Comparison of ENCODE assay signal across 8 cellular contexts in the genomic region with DNA sequence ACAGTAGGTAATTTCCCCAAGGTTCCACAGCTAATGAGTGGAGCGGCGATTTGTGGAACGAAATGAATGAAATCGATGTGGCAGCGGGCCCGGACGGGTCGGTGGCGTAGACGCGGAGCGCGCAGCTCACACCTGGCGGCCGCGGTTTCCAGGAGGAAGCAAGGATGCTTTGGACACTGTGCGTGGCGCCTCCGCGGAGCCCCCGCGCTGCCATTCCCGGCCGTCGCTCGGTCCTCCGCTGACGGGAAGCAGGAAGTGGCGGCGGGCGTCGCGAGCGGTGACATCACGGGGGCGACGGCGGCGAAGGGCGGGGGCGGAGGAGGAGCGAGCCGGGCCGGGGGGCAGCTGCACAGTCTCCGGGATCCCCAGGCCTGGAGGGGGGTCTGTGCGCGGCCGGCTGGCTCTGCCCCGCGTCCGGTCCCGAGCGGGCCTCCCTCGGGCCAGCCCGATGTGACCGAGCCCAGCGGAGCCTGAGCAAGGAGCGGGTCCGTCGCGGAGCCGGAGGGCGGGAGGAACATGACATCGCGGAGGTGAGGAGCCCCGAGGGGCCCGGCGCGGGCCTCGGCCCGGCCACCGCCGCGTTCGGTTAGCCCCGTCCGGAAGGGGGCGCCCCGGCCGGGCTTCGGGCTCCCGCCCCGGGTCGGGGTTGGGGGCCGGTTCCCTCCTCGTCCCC. TPM values are rescaled to one million over a fixed set of nuclear protein-coding genes. Genes with fewer than 3 reads are reported as not detected.
DNase-seq lines count a peak whose midpoint lies in the region; ATAC-seq, FAIRE-seq and TF ChIP-seq lines count a peak whose summit lies in the region.

A gene (plus strand): TSS at position 352 of the 673 bp plus-strand sequence. CDS start 165 bp downstream, at position 517.

- POLR2A ChIA-PET in AG04449 (lab: Yijun Ruan, JAX) = no interaction called here

- CTCF ChIA-PET in AG04449 (lab: Yijun Ruan, JAX) = no interaction called here

- H3K9me3 Mint-ChIP-seq in central memory CD8-positive, alpha-beta T cell = no peaks in the 10 kb centered on the region

- H3K4me3 Mint-ChIP-seq in central memory CD8-positive, alpha-beta T cell = peak within 1 kb of the TSS; percentile 93

- intact Hi-C loops in kidney (cut with DNase I) = no loop called here

- DNase-seq in AG04449 (ENCODE audit: low read depth, low spot score) = no peak
- peak; percentile 73 for DNase-seq in NCI-H226
- DNase-seq in central memory CD8-positive, alpha-beta T cell (ENCODE audit: low spot score in 2 of 2) = peak; percentile 87 to 90
- peak; percentile 96 for DNase-seq in kidney
- DNase-seq in stimulated activated CD4-positive, alpha-beta T cell treated with anti-CD3 and anti-CD28 coated beads, Interleukin-15, amount 100 ng/mL, for 24 hours = peak; percentile 92

- H3K4me3 ChIP-seq in AG04449 (ENCODE audit: low read depth, low read length) = peak within 1 kb of the TSS; percentile 94
- H3K4me3 ChIP-seq in kidney (ENCODE audit: low read length in 2 of 2) = peak within 1 kb of the TSS; percentile 88 to 98

- TF ChIP-seq CTCF in AG04449 (IDR thresholded peaks at IDR 0.05; ENCODE audit: insufficient read depth, low read length, missing control alignments) = peak; percentile 25
- TF ChIP-seq CTCF in kidney (IDR thresholded peaks at IDR 0.05; ENCODE audit: borderline replicate concordance, extremely low read depth, insufficient read depth) = peak; percentile 16

- FAIRE-seq in kidney (lab: Jason Lieb, UNC) = no peak

- ATAC-seq in GM18858 (IDR thresholded peaks at IDR 0.05; ENCODE audit: unreplicated experiment) (peak; percentile 50), HG03066 (IDR thresholded peaks at IDR 0.05; ENCODE audit: low read depth, unreplicated experiment) (peak; percentile 51)
- peak; percentile 79 to 86 for ATAC-seq in activated CD4-positive, CD25-positive, alpha-beta regulatory T cell treated with anti-CD3 and anti-CD28 coated beads, Interleukin-2, amount 50 U/mL, for 24 hours
- peak; percentile 88 for ATAC-seq in central memory CD8-positive, alpha-beta T cell (replicated peaks; ENCODE audit: extremely low read depth, poor library complexity, severe bottlenecking)

- peaks cover 10% of the 10 kb centered on the region for H3K36me3 Mint-ChIP-seq in central memory CD8-positive, alpha-beta T cell (ENCODE audit: insufficient read depth)

- H3K36me3 ChIP-seq in kidney (ENCODE audit: control insufficient read depth in 1 of 2, insufficient read depth in 2 of 2, low read length in 2 of 2) = no peaks in the 10 kb centered on the region

- no peaks in the 10 kb centered on the region for H3K27me3 Mint-ChIP-seq in central memory CD8-positive, alpha-beta T cell

- peak within 1 kb of the TSS; percentile 95 for H3K27ac Mint-ChIP-seq in central memory CD8-positive, alpha-beta T cell (ENCODE audit: low read depth)

- H3K4me1 Mint-ChIP-seq in central memory CD8-positive, alpha-beta T cell = peaks cover 39% of the 10 kb centered on the region

- peak within 1 kb of the TSS; percentile 67 to 97 for H3K9ac ChIP-seq in kidney (ENCODE audit: low read length in 2 of 2)

- H3K4me1 ChIP-seq in kidney (ENCODE audit: control insufficient read depth in 1 of 2, insufficient read depth in 1 of 2, low read depth in 1 of 2, low read length in 2 of 2) = peaks cover 9% of the 10 kb centered on the region in 2 donors

- peak within 1 kb of the TSS; percentile 95 for H3K27ac ChIP-seq in kidney (ENCODE audit: low read depth in 2 of 2, low read length in 2 of 2)

- no peaks in the 10 kb centered on the region for H3K9me3 ChIP-seq in kidney (ENCODE audit: control insufficient read depth in 1 of 2, low read length in 2 of 2)

RNA-seq across cellular contexts. Expression of the gene that starts here (rescaled TPM):
- 105 TPM for total RNA-seq in kidney
- 20.0 TPM for polyA plus RNA-seq in kidney (ENCODE audit: insufficient read depth, low read depth, low replicate concordance)
